In genomic region chrX:54920610-54921426, GRCh38 we compare ENCODE assay signal across 8 cellular contexts. TPM values are rescaled to one million over a fixed set of nuclear protein-coding genes. Genes with fewer than 3 reads are reported as not detected.
DNase-seq lines count a peak whose midpoint lies in the region; ATAC-seq and TF ChIP-seq lines count a peak whose summit lies in the region.

TSS of gene TRO (plus strand) at chrX:54920824. CDS start at chrX:54922247, 1,423 bp downstream.

- TF ChIP-seq RAD21 in liver (IDR thresholded peaks at IDR 0.05), result no peak

- H3K27ac ChIP-seq in liver (ENCODE audit: low read depth in 1 of 2, low read length in 2 of 2) (no peak within 1 kb of the TSS), stomach (peak within 1 kb of the TSS in 1 of 5 donors; percentile 62)

- H3K4me3 ChIP-seq in cardiac fibroblast (replicated peaks in 1 of 2; ENCODE audit: low read depth in 2 of 2, low read length in 2 of 2) (peak within 1 kb of the TSS; percentile 54 to 57), liver (ENCODE audit: low read depth in 1 of 3, low read length in 3 of 3) (peak within 1 kb of the TSS in 2 of 3 donors; percentile 45 to 49), stomach (peak within 1 kb of the TSS; percentile 44 to 53 (median 50))

- DNase-seq in Right ventricle myocardium inferior (ENCODE audit: missing footprints) (peak; percentile 37), Right ventricle myocardium superior (no peak), NCI-H2227 (lab: John Stamatoyannopoulos, UW; ENCODE audit: unreplicated experiment) (peak; percentile 69), cardiac fibroblast (ENCODE audit: low read depth in 2 of 2) (peak in 1 of 2 donors; percentile 10), stomach (no peak), midbrain (lab: John Stamatoyannopoulos, UW) (no peak)
- DNase-seq in activated effector memory CD4-positive, alpha-beta T cell treated with Interleukin-2 at 50 U/mL for 16 hours, result no peak

- TF ChIP-seq CTCF in cardiac fibroblast (IDR thresholded peaks at IDR 0.05; ENCODE audit: low read depth, low read length), result no peak
- no peak for TF ChIP-seq CTCF in liver (IDR thresholded peaks at IDR 0.05; ENCODE audit: low read depth, low read length, missing input control)
- TF ChIP-seq CTCF in stomach (IDR thresholded peaks at IDR 0.05), result no peak

- no peaks in the 10 kb centered on the region for H3K36me3 ChIP-seq in liver (ENCODE audit: control insufficient read depth in 4 of 4, insufficient read depth in 3 of 4, low read depth in 1 of 4, low read length in 3 of 4)
- H3K36me3 ChIP-seq in stomach, result no peaks in the 10 kb centered on the region

- H3K9me3 ChIP-seq in liver (ENCODE audit: control insufficient read depth in 4 of 4, low read length in 3 of 4) (no peaks in the 10 kb centered on the region), stomach (no peaks in the 10 kb centered on the region)

- TF ChIP-seq EP300 in stomach (IDR thresholded peaks at IDR 0.05), result no peak

- H3K27me3 ChIP-seq in liver (ENCODE audit: control insufficient read depth in 4 of 4, insufficient read depth in 4 of 4, low read length in 3 of 4) (no peaks in the 10 kb centered on the region), stomach (peaks cover 0 to 6% (median 0%) of the 10 kb centered on the region in 3 donors)

- H3K4me1 ChIP-seq in liver (ENCODE audit: control insufficient read depth in 4 of 4, insufficient read depth in 4 of 4, low read length in 3 of 4), result peaks cover 0 to 9% (median 2%) of the 10 kb centered on the region in 4 donors
- H3K4me1 ChIP-seq in stomach, result no peaks in the 10 kb centered on the region

- intact Hi-C loops in Right ventricle myocardium inferior (cut with DNase I), result no loop called here
- intact Hi-C loops in Right ventricle myocardium superior (cut with DNase I), result no loop called here
- intact Hi-C loops in stomach (cut with DNase I; ENCODE audit: low total_unique reads), result no loop called here

- WGBS in liver, result 4% methylated on average over 29 of the region's 29 CpGs
- WGBS in stomach, 5 donors, result 0 to 42% (median 11%) methylated on average over 29 of the region's 29 CpGs

- no peak for ATAC-seq in Right ventricle myocardium inferior
- no peak for ATAC-seq in Right ventricle myocardium superior (ENCODE audit: poor library complexity)

- no peak within 1 kb of the TSS for H3K9ac ChIP-seq in liver (ENCODE audit: low read depth in 1 of 2, low read length in 2 of 2)

- TF ChIP-seq POLR2A in stomach (IDR thresholded peaks at IDR 0.05), result no peak

TF ChIP-seq in liver, 16 proteins besides CTCF, POLR2A, EP300 and RAD21:
- TF ChIP-seq RXRA (IDR thresholded peaks at IDR 0.05) (no peak), JUND (IDR thresholded peaks at IDR 0.05) (no peak), HNF4G (IDR thresholded peaks at IDR 0.05) (no peak), HNF4A (conservative IDR thresholded peaks at IDR 0.05) (no peak), ZBTB33 (IDR thresholded peaks at IDR 0.05) (no peak), REST (IDR thresholded peaks at IDR 0.05) (no peak), YY1 (IDR thresholded peaks at IDR 0.05) (no peak), TAF1 (conservative IDR thresholded peaks at IDR 0.05) (no peak), SP1 (IDR thresholded peaks at IDR 0.05) (no peak), MAX (IDR thresholded peaks at IDR 0.05) (no peak), ATF3 (IDR thresholded peaks at IDR 0.05) (no peak), NR2F2 (IDR thresholded peaks at IDR 0.05) (no peak), GABPA (IDR thresholded peaks at IDR 0.05 in 1 of 2, conservative IDR thresholded peaks at IDR 0.05 in 1 of 2) (no peak), FOXA2 (IDR thresholded peaks at IDR 0.05) (no peak), FOXA1 (IDR thresholded peaks at IDR 0.05) (no peak), EGR1 (IDR thresholded peaks at IDR 0.05; ENCODE audit: low read depth in 2 of 2) (no peak)

RNA-seq across cellular contexts. Expression of gene TRO, which starts in this region (rescaled TPM):
- total RNA-seq in Right ventricle myocardium inferior (1.8 TPM), Right ventricle myocardium superior (1.6 TPM), liver (1 to 10 TPM in 1 of 2 donors, under 1 TPM in 1; 0.75 to 5.3 TPM), stomach (10 to 100 TPM in 3 of 5 donors, 1 to 10 TPM in 1, under 1 TPM in 1; 0.45 to 25.3 (median 12.5) TPM)
- polyA plus RNA-seq in liver (1 to 10 TPM in 1 of 2 donors, under 1 TPM in 1; 0.35 to 1.8 TPM), stomach (1 to 10 TPM; 2.2 to 5.0 (median 3.2) TPM)

Comparison
In these comparisons a context has a peak if more than half of its experiments do, and no peak if none do; other contexts are left out.
1. DNase-seq: peak in Right ventricle myocardium inferior (single experiment) and NCI-H2227 (single experiment); none in Right ventricle myocardium superior (single experiment), stomach (single experiment), midbrain (single experiment) and activated effector memory CD4-positive, alpha-beta T cell treated with Interleukin-2 at 50 U/mL for 16 hours (single experiment).
2. Peak in every context shown above with its lines, with median percentiles within 50 percentile points of each other: H3K4me3 ChIP-seq.